In the genomic region with DNA sequence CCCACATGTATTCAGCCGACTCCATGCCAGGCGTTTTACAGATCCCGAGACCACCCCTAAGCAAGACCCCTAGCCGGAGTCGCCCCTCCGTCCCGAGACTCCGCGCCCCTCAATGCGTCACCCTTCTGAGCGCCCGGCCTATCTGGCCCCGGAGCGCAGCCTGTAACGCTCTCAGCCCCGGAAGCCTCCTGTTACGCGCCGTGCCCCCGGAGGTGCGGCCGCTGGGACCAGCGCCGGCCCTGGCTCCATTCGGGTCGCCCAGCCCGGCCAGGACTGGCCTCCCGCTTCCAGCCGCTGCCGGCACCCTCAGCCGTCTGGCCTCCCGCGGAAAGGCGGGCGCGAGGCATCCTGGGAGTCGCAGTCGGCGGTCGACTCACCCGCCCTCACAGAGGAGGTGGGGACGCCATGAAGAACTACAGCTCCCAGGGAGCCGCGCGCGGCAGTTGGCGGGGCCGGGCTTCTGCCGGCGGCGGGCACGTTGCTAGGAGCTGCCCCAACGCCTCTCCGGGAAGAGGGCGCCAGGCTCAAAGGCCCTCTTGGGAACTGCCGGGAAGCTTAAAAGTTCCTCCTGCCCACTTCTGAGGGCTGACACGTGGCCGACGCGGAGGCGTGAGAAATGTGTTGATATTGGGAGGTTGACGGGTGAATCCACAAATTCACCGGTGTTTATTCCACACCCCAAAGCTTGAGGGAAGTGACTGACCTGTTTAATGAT, we compare ENCODE assay signal across 8 cellular contexts. TPM values are rescaled to one million over a fixed set of nuclear protein-coding genes. Genes with fewer than 3 reads are reported as not detected.
DNase-seq lines count a peak whose midpoint lies in the region; ATAC-seq and TF ChIP-seq lines count a peak whose summit lies in the region.

A gene with protein sequence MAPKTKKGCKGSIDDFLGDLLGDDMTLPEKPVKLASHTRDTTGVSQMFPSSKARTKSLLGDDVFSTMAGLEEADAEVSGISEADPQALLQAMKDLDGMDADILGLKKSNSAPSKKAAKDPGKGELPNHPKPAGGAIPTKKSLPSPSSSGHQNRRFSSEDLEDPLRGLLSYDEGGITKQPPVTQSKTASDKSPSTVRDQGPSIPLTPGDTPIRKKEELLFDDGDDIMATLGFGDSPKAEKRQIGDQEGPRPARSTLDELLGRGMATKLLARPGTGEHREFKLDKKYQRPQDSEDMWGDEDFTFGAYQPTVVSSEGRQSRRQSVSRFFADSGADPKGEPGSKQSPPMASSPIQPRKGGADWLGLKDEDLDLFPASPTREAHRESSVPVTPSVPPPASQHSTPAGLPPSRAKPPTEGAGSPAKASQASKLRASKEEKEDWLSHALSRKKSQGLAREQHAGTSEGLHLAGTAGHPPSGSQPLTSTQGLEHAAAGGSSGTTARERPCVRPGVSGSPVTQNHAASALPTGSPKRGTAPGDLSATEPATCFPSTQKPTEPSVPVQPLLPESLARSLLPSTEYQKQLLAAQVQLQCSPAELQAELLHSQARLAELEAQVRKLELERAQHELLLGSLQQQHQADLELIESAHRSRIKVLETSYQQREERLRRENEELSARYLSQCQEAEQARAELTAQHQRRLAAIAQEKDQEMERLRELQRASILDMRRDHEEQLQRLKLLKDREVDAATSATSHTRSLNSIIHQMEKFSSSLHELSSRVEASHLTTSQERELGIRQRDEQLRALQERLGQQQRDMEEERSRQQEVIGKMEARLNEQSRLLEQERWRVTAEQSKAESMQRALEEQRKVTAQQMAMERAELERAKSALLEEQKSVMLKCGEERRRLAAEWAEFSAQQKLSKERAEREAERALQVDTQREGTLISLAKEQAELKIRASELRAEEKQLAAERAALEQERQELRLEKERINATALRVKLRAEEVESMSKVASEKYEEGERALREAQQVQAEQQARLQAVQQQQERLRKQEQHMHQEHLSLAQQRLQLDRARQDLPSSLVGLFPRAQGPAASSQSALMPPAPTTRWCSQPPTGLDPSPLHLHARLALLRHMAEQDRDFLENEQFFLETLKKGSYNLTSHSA (minus strand): TSS at position 316 of the 715 bp plus-strand sequence. CDS start 2,893 bp downstream, outside the sequence.

- TF ChIP-seq POLR2A in ovary (IDR thresholded peaks at IDR 0.05) (peak; percentile 80), thyroid gland (IDR thresholded peaks at IDR 0.05) (peak; percentile 76 to 95)

- H3K9me2 ChIP-seq in SU-DHL-6 (replicated peaks; ENCODE audit: insufficient read depth, low read length) = no peaks in the 10 kb centered on the region

- H3K9me3 Mint-ChIP-seq in activated naive CD8-positive, alpha-beta T cell treated with anti-CD3 and anti-CD28 coated beads, Interleukin-2, amount 10 ng/mL, durations not matched to agents 7 days and 5 days = no peaks in the 10 kb centered on the region

- no peaks in the 10 kb centered on the region for H3K9me3 ChIP-seq in SU-DHL-6 (ENCODE audit: insufficient read depth, low read length)
- no peaks in the 10 kb centered on the region for H3K9me3 ChIP-seq in ovary
- no peaks in the 10 kb centered on the region for H3K9me3 ChIP-seq in thyroid gland

- no peaks in the 10 kb centered on the region for H3K36me3 Mint-ChIP-seq in activated naive CD8-positive, alpha-beta T cell treated with anti-CD3 and anti-CD28 coated beads, Interleukin-2, amount 10 ng/mL, durations not matched to agents 7 days and 5 days

- H3K4me3 Mint-ChIP-seq in activated naive CD8-positive, alpha-beta T cell treated with anti-CD3 and anti-CD28 coated beads, Interleukin-2, amount 10 ng/mL, durations not matched to agents 7 days and 5 days = peak within 1 kb of the TSS; percentile 91

- H3K36me3 ChIP-seq in SU-DHL-6 (ENCODE audit: low read length) = no peaks in the 10 kb centered on the region
- H3K36me3 ChIP-seq in ovary = no peaks in the 10 kb centered on the region
- H3K36me3 ChIP-seq in thyroid gland = peaks cover under 1 to 2% of the 10 kb centered on the region in 2 donors

- H2AFZ ChIP-seq in SU-DHL-6 (ENCODE audit: low read depth, low read length, severe bottlenecking) = peak within 1 kb of the TSS; percentile 62

- H3K27ac ChIP-seq in SU-DHL-6 (ENCODE audit: low read depth, low read length) (no peak within 1 kb of the TSS; the same call in 1 of the 2 replicates), ovary (peak within 1 kb of the TSS in 1 of 2 donors; percentile 54), thyroid gland (peak within 1 kb of the TSS; percentile 41 to 75 (median 75))

- H3K4me3 ChIP-seq in SU-DHL-6 (ENCODE audit: insufficient read depth, low read length, poor library complexity, severe bottlenecking) (peak within 1 kb of the TSS; percentile 70), ovary (peak within 1 kb of the TSS; percentile 70), thyroid gland (replicated peaks in 1 of 3) (peak within 1 kb of the TSS; percentile 56 to 80 (median 71))

- POLR2A ChIA-PET in activated naive CD8-positive, alpha-beta T cell treated with anti-CD3 and anti-CD28 coated beads, Interleukin-2, amount 10 ng/mL, durations not matched to agents 7 days and 5 days (lab: Charles Lee) = interaction anchor here (1.0 to 1.4 kb wide), 5 partner anchors 11 to 412 kb away, joined by 3 to 7 read pairs (median 4); a partner anchor contains a TSS

- no peak for TF ChIP-seq CTCF in GM10266 (IDR thresholded peaks at IDR 0.05; ENCODE audit: control insufficient read depth, insufficient read depth, low read depth, missing control alignments)
- no peak for TF ChIP-seq CTCF in SU-DHL-6 (IDR thresholded peaks at IDR 0.05; ENCODE audit: insufficient read depth, low read length, poor library complexity, severe bottlenecking)
- TF ChIP-seq CTCF in ovary (IDR thresholded peaks at IDR 0.05) = peak in 1 of 3 donors; percentile 17
- TF ChIP-seq CTCF in thyroid gland (IDR thresholded peaks at IDR 0.05) = peak in 1 of 6 experiments; percentile 21

- TF ChIP-seq EP300 in ovary (IDR thresholded peaks at IDR 0.05) = no peak

- H3K4me1 ChIP-seq in ovary (ENCODE audit: insufficient read depth) (no peaks in the 10 kb centered on the region), thyroid gland (peaks cover 7 to 13% of the 10 kb centered on the region in 2 donors)

- intact Hi-C loops in Right ventricle myocardium inferior (cut with DNase I) = loop anchor here (2.0 kb wide), 1 partner anchor 40 kb away; no protein-coding TSS in a partner anchor
- intact Hi-C loops in ovary (cut with DNase I) = loop anchor here in 1 of 4 donors (5.0 kb wide), 1 partner anchor 36 kb away; a partner anchor contains a TSS
- intact Hi-C loops in thyroid gland (cut with DNase I) = loop anchor here (5.0 kb wide), 1 partner anchor 41 kb away; no protein-coding TSS in a partner anchor

- peak within 1 kb of the TSS; percentile 91 for H3K9ac ChIP-seq in SU-DHL-6 (ENCODE audit: low read length)

- DNase-seq in GM10266 (ENCODE audit: extremely low spot score) (peak; percentile 97), NCI-H1417 (lab: John Stamatoyannopoulos, UW) (peak; percentile 94 to 96 (median 95)), Right ventricle myocardium inferior (ENCODE audit: missing footprints) (peak; percentile 96), ovary (peak; percentile 89 to 94 (median 91)), thyroid gland (peak; percentile 96 to 97)
- DNase-seq in activated naive CD8-positive, alpha-beta T cell treated with anti-CD3 and anti-CD28 coated beads, Interleukin-2, amount 10 ng/mL, durations not matched to agents 7 days and 5 days = peak; percentile 90

- H3K4me2 ChIP-seq in SU-DHL-6 (ENCODE audit: low read depth, low read length, poor library complexity, severe bottlenecking) = peak within 1 kb of the TSS; percentile 66

- no peaks in the 10 kb centered on the region for H3F3A ChIP-seq in SU-DHL-6 (ENCODE audit: insufficient read depth)

- H3K27me3 ChIP-seq in SU-DHL-6 (ENCODE audit: low read length) = no peaks in the 10 kb centered on the region
- no peaks in the 10 kb centered on the region for H3K27me3 ChIP-seq in ovary
- no peaks in the 10 kb centered on the region for H3K27me3 ChIP-seq in thyroid gland

- peak; percentile 94 for ATAC-seq in HG02678 (IDR thresholded peaks at IDR 0.05; ENCODE audit: unreplicated experiment)
- peak; percentile 99 for ATAC-seq in activated naive CD8-positive, alpha-beta T cell treated with anti-CD3 and anti-CD28 coated beads, Interleukin-2, amount 10 ng/mL, durations not matched to agents 7 days and 5 days (ENCODE audit: low read depth)
- peak; percentile 99 for ATAC-seq in Right ventricle myocardium inferior

- WGBS in ovary, 3 donors = 0 to 1% (median 0%) methylated on average over 38 to 63 of the region's 63 CpGs
- 0% methylated on average over 16 to 18 of the region's 63 CpGs for WGBS in thyroid gland, 2 donors

- H3K4me1 Mint-ChIP-seq in activated naive CD8-positive, alpha-beta T cell treated with anti-CD3 and anti-CD28 coated beads, Interleukin-2, amount 10 ng/mL, durations not matched to agents 7 days and 5 days = peaks cover 8% of the 10 kb centered on the region

- no peaks in the 10 kb centered on the region for H4K20me1 ChIP-seq in SU-DHL-6 (ENCODE audit: low read depth, low read length)

- no peaks in the 10 kb centered on the region for H3K27me3 Mint-ChIP-seq in activated naive CD8-positive, alpha-beta T cell treated with anti-CD3 and anti-CD28 coated beads, Interleukin-2, amount 10 ng/mL, durations not matched to agents 7 days and 5 days

- 0 out of 2 replicates have a peak, but pooled peaks cover 2% of the 10 kb centered on the region for H3K79me2 ChIP-seq in SU-DHL-6 (ENCODE audit: insufficient read depth, low read length)

- peak within 1 kb of the TSS; percentile 83 for H3K27ac Mint-ChIP-seq in activated naive CD8-positive, alpha-beta T cell treated with anti-CD3 and anti-CD28 coated beads, Interleukin-2, amount 10 ng/mL, durations not matched to agents 7 days and 5 days

RNA-seq across cellular contexts. Expression of the gene that starts here (rescaled TPM):
- total RNA-seq in activated naive CD8-positive, alpha-beta T cell treated with anti-CD3 and anti-CD28 coated beads, Interleukin-2, amount 10 ng/mL, durations not matched to agents 7 days and 5 days = 10 to 100 TPM; 28.5 to 36.0 TPM
- total RNA-seq in Right ventricle myocardium inferior (3.5 TPM), ovary (10 to 100 TPM in 4 of 7 donors, 1 to 10 TPM in 3; 5.0 to 14.9 (median 11.2) TPM), thyroid gland (10 to 100 TPM; 41.7 to 49.7 (median 43.4) TPM)
- 1 to 10 TPM; 3.0 to 7.8 TPM for polyA plus RNA-seq in ovary
